Comparison of ENCODE assay signal across 10 cellular contexts in genomic region chr9:113558632-113559502, GRCh38.
DNase-seq lines count a peak whose midpoint lies in the region; ATAC-seq and TF ChIP-seq lines count a peak whose summit lies in the region.
"Had no signal": no experiment of that assay in that cellular context is flagged by ENCODE, and none has a peak within 500 bp of the region (broad histone marks: within the 10 kb centered on the region; RNA-seq: fewer than 3 reads in every experiment).

No MANE protein-coding gene starts in this region.

- 13 to 16% methylated on average over 6 to 7 of the region's 7 CpGs for WGBS in body of pancreas, 2 donors

- DNase-seq in LHCN-M2 (ENCODE audit: low read depth), result peak; percentile 95
- peak; percentile 94 to 98 (median 96) for DNase-seq in body of pancreas
- no peak for DNase-seq in immature natural killer cell
- no peak for DNase-seq in stimulated activated effector memory CD8-positive, alpha-beta T cell treated with anti-CD3 and anti-CD28 coated beads, Interleukin-12 subunit alpha, Interleukin-12 subunit beta, amount 100 ng/mL, for 72 hours (ENCODE audit: low spot score in 2 of 2)
- DNase-seq in stimulated activated CD4-positive, alpha-beta T cell treated with anti-CD3 and anti-CD28 coated beads, Interleukin-2, amount 100 ng/mL, for 24 hours, result no peak
- no peak for DNase-seq in NCI-H146 (lab: John Stamatoyannopoulos, UW)
- DNase-seq in NAMALWA (ENCODE audit: low spot score), result no peak
- DNase-seq: NCI-H187; stimulated activated CD4-positive, alpha-beta T cell treated with anti-CD3 and anti-CD28 coated beads, Interleukin-1b, Interleukin-23, amount 100 ng/mL, for 48 hours had no signal

- H3K27me3 Mint-ChIP-seq in immature natural killer cell (ENCODE audit: low read depth in 3 of 3), result peaks cover 0 to 3% (median 2%) of the 10 kb centered on the region in 3 donors
- H3K27me3 Mint-ChIP-seq in stimulated activated memory B cell treated with anti-CD40 and anti-IgM and Interleukin-4, amounts not matched to agents 10 μg/mL and 1 μg/mL and 100 μg/mL, for 72 hours, result no peaks in the 10 kb centered on the region

- intact Hi-C loops in body of pancreas (cut with DNase I), result no loop called here

- peaks cover 53% of the 10 kb centered on the region for H3K4me1 ChIP-seq in body of pancreas

- H3K27ac ChIP-seq in body of pancreas, result peak overlapping the region; percentile 74 to 82 (median 81)

- peak overlapping the region; percentile 65 to 94 (median 88) for H3K27ac Mint-ChIP-seq in immature natural killer cell
- peak overlapping the region; percentile 88 for H3K27ac Mint-ChIP-seq in stimulated activated effector memory CD8-positive, alpha-beta T cell treated with anti-CD3 and anti-CD28 coated beads, Interleukin-12 subunit alpha, Interleukin-12 subunit beta, amount 100 ng/mL, for 72 hours
- H3K27ac Mint-ChIP-seq in stimulated activated memory B cell treated with anti-CD40 and anti-IgM and Interleukin-4, amounts not matched to agents 10 μg/mL and 1 μg/mL and 100 μg/mL, for 72 hours, result no peak overlapping the region

- no peaks in the 10 kb centered on the region for H3K36me3 ChIP-seq in body of pancreas (replicated peaks in 1 of 2; ENCODE audit: insufficient read depth in 1 of 2, low read depth in 2 of 2)

- H3K27me3 ChIP-seq in body of pancreas, result no peaks in the 10 kb centered on the region

- ATAC-seq in body of pancreas, result peak; percentile 98
- no peak for ATAC-seq in stimulated activated effector memory CD8-positive, alpha-beta T cell treated with anti-CD3 and anti-CD28 coated beads, Interleukin-12 subunit alpha, Interleukin-12 subunit beta, amount 100 ng/mL, for 72 hours
- ATAC-seq in stimulated activated memory B cell treated with anti-CD40 and anti-IgM and Interleukin-4, amounts not matched to agents 10 μg/mL and 1 μg/mL and 100 μg/mL, for 72 hours, result no peak

- peaks cover 93 to 100% of the 10 kb centered on the region in 2 donors for H3K4me1 Mint-ChIP-seq in immature natural killer cell
- H3K4me1 Mint-ChIP-seq in stimulated activated effector memory CD8-positive, alpha-beta T cell treated with anti-CD3 and anti-CD28 coated beads, Interleukin-12 subunit alpha, Interleukin-12 subunit beta, amount 100 ng/mL, for 72 hours, result peaks cover 74% of the 10 kb centered on the region
- no peaks in the 10 kb centered on the region for H3K4me1 Mint-ChIP-seq in stimulated activated memory B cell treated with anti-CD40 and anti-IgM and Interleukin-4, amounts not matched to agents 10 μg/mL and 1 μg/mL and 100 μg/mL, for 72 hours

- H3K9me3 ChIP-seq in body of pancreas, result no peaks in the 10 kb centered on the region

- no peak overlapping the region for H3K4me3 ChIP-seq in body of pancreas

- H3K36me3 Mint-ChIP-seq in immature natural killer cell, result peaks cover 0 to 10% (median 0%) of the 10 kb centered on the region in 3 donors
- H3K36me3 Mint-ChIP-seq in stimulated activated effector memory CD8-positive, alpha-beta T cell treated with anti-CD3 and anti-CD28 coated beads, Interleukin-12 subunit alpha, Interleukin-12 subunit beta, amount 100 ng/mL, for 72 hours, result peaks cover 6% of the 10 kb centered on the region
- no peaks in the 10 kb centered on the region for H3K36me3 Mint-ChIP-seq in stimulated activated memory B cell treated with anti-CD40 and anti-IgM and Interleukin-4, amounts not matched to agents 10 μg/mL and 1 μg/mL and 100 μg/mL, for 72 hours

- TF ChIP-seq POLR2A in body of pancreas (IDR thresholded peaks at IDR 0.05), result peak in 1 of 3 donors; percentile 44

- H3K9me3 Mint-ChIP-seq in immature natural killer cell, result no peaks in the 10 kb centered on the region
- no peaks in the 10 kb centered on the region for H3K9me3 Mint-ChIP-seq in stimulated activated effector memory CD8-positive, alpha-beta T cell treated with anti-CD3 and anti-CD28 coated beads, Interleukin-12 subunit alpha, Interleukin-12 subunit beta, amount 100 ng/mL, for 72 hours
- H3K9me3 Mint-ChIP-seq in stimulated activated memory B cell treated with anti-CD40 and anti-IgM and Interleukin-4, amounts not matched to agents 10 μg/mL and 1 μg/mL and 100 μg/mL, for 72 hours, result no peaks in the 10 kb centered on the region

- peak overlapping the region in 3 of 5 donors; percentile 14 to 46 (median 44) for H3K4me3 Mint-ChIP-seq in immature natural killer cell
- no peak overlapping the region for H3K4me3 Mint-ChIP-seq in stimulated activated effector memory CD8-positive, alpha-beta T cell treated with anti-CD3 and anti-CD28 coated beads, Interleukin-12 subunit alpha, Interleukin-12 subunit beta, amount 100 ng/mL, for 72 hours
- no peak overlapping the region for H3K4me3 Mint-ChIP-seq in stimulated activated memory B cell treated with anti-CD40 and anti-IgM and Interleukin-4, amounts not matched to agents 10 μg/mL and 1 μg/mL and 100 μg/mL, for 72 hours

- TF ChIP-seq CTCF in body of pancreas (IDR thresholded peaks at IDR 0.05), result peak in 1 of 7 experiments; percentile 8

Comparison
In these comparisons a context has a peak if more than half of its experiments do, and no peak if none do; other contexts are left out.
1. DNase-seq: peak in LHCN-M2 (single experiment) and body of pancreas (4 of 4); none in immature natural killer cell (0 of 3), stimulated activated effector memory CD8-positive, alpha-beta T cell treated with anti-CD3 and anti-CD28 coated beads, Interleukin-12 subunit alpha, Interleukin-12 subunit beta, amount 100 ng/mL, for 72 hours (0 of 2), stimulated activated CD4-positive, alpha-beta T cell treated with anti-CD3 and anti-CD28 coated beads, Interleukin-2, amount 100 ng/mL, for 24 hours (0 of 2), NCI-H146 (single experiment) and NAMALWA (single experiment).
2. H3K4me3 Mint-ChIP-seq: peak in immature natural killer cell (3 of 5); none in stimulated activated effector memory CD8-positive, alpha-beta T cell treated with anti-CD3 and anti-CD28 coated beads, Interleukin-12 subunit alpha, Interleukin-12 subunit beta, amount 100 ng/mL, for 72 hours (single experiment) and stimulated activated memory B cell treated with anti-CD40 and anti-IgM and Interleukin-4, amounts not matched to agents 10 μg/mL and 1 μg/mL and 100 μg/mL, for 72 hours (single experiment).